ENCODE assay signal across 1 cellular context in the genomic region with DNA sequence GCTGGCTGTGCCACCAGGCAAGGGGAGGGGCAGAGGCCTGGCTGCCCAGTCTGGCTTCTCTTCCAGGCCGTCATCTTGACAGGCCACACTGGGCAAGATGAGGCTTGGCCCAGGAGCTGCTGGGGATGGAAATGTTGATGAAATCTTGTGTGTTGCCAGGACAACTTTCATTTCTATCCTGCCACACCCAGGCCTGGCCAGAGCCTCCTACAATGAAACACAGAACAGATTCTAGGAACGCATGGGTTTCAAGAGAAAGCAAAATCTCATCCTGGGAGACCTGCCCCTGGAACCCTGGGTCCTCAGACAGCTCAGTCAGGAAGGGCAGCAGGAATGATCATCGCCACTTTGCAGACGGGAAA.
TF ChIP-seq lines count a peak whose summit lies in the region.

No MANE protein-coding gene starts in this region.

TF ChIP-seq in HepG2, 621 proteins besides CTCF, POLR2A, EP300 and RAD21 (continued from another document and continues in another):
- TF ChIP-seq, protein P1, sequence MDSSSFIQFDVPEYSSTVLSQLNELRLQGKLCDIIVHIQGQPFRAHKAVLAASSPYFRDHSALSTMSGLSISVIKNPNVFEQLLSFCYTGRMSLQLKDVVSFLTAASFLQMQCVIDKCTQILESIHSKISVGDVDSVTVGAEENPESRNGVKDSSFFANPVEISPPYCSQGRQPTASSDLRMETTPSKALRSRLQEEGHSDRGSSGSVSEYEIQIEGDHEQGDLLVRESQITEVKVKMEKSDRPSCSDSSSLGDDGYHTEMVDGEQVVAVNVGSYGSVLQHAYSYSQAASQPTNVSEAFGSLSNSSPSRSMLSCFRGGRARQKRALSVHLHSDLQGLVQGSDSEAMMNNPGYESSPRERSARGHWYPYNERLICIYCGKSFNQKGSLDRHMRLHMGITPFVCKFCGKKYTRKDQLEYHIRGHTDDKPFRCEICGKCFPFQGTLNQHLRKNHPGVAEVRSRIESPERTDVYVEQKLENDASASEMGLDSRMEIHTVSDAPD (CRISPR knock-in tag; IDR thresholded peaks at IDR 0.05), result no peak
- TF ChIP-seq RFX1 (IDR thresholded peaks at IDR 0.05), result peak; percentile 54; the same call in 1 of the 2 replicates
- TF ChIP-seq, protein P2, sequence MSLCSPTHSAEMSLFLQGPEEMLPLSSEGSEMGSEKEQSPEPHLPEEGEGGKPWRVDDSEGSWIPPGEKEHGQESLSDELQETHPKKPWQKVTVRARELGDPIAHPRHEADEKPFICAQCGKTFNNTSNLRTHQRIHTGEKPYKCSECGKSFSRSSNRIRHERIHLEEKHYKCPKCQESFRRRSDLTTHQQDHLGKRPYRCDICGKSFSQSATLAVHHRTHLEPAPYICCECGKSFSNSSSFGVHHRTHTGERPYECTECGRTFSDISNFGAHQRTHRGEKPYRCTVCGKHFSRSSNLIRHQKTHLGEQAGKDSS (CRISPR knock-in tag; IDR thresholded peaks at IDR 0.05; ENCODE audit: borderline replicate concordance, low read depth), result no peak
- TF ChIP-seq ZSCAN21 (CRISPR knock-in tag; IDR thresholded peaks at IDR 0.05; ENCODE audit: borderline replicate concordance), result no peak
- no peak; the same call in 1 of the 2 replicates for TF ChIP-seq NFKBIZ (CRISPR knock-in tag; IDR thresholded peaks at IDR 0.05)
- no peak for TF ChIP-seq XBP1 (CRISPR knock-in tag; IDR thresholded peaks at IDR 0.05)
- 0 out of 2 replicates have a peak, but pooled peaks have one; percentile 1 for TF ChIP-seq ZNF629 (CRISPR knock-in tag; conservative IDR thresholded peaks at IDR 0.05)
- no peak for TF ChIP-seq TCF12 (IDR thresholded peaks at IDR 0.05)
- peak; percentile 65; the same call in 1 of the 2 replicates for TF ChIP-seq TCF12 (CRISPR knock-in tag; IDR thresholded peaks at IDR 0.05)
- no peak for TF ChIP-seq ZNF800 (CRISPR knock-in tag; IDR thresholded peaks at IDR 0.05)
- TF ChIP-seq KLF15 (CRISPR knock-in tag; IDR thresholded peaks at IDR 0.05; ENCODE audit: borderline replicate concordance), result 0 out of 2 replicates have a peak, but pooled peaks have one; percentile 28
- no peak for TF ChIP-seq HNRNPUL1 (IDR thresholded peaks at IDR 0.05; ENCODE audit: low read depth, low read length)
- no peak for TF ChIP-seq NFYB (CRISPR knock-in tag; IDR thresholded peaks at IDR 0.05)
- TF ChIP-seq U2AF2 (IDR thresholded peaks at IDR 0.05; ENCODE audit: low read depth, low read length), result no peak
- peak; percentile 97 for TF ChIP-seq ZNF572 (CRISPR knock-in tag; IDR thresholded peaks at IDR 0.05)
- TF ChIP-seq POGZ (CRISPR knock-in tag; IDR thresholded peaks at IDR 0.05), result peak; percentile 19; the same call in 1 of the 2 replicates
- TF ChIP-seq ZBTB42 (CRISPR knock-in tag; IDR thresholded peaks at IDR 0.05), result no peak
- TF ChIP-seq, protein P3, sequence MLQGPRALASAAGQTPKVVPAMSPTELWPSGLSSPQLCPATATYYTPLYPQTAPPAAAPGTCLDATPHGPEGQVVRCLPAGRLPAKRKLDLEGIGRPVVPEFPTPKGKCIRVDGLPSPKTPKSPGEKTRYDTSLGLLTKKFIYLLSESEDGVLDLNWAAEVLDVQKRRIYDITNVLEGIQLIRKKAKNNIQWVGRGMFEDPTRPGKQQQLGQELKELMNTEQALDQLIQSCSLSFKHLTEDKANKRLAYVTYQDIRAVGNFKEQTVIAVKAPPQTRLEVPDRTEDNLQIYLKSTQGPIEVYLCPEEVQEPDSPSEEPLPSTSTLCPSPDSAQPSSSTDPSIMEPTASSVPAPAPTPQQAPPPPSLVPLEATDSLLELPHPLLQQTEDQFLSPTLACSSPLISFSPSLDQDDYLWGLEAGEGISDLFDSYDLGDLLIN (CRISPR knock-in tag; IDR thresholded peaks at IDR 0.05; ENCODE audit: borderline replicate concordance), result no peak
- TF ChIP-seq CBX2 (IDR thresholded peaks at IDR 0.05; ENCODE audit: low read depth, low read length), result no peak
- 0 out of 2 replicates have a peak, but pooled peaks have one; percentile 21 for TF ChIP-seq CBX2 (CRISPR knock-in tag; IDR thresholded peaks at IDR 0.05; ENCODE audit: low read depth)
- no peak for TF ChIP-seq ASH2L (IDR thresholded peaks at IDR 0.05; ENCODE audit: insufficient read length, low read depth, low read length)
- TF ChIP-seq ZNF260 (CRISPR knock-in tag; IDR thresholded peaks at IDR 0.05; ENCODE audit: borderline replicate concordance, low read depth), result peak; percentile 55; the same call in 1 of the 2 replicates
- TF ChIP-seq ZNF354B (CRISPR knock-in tag; IDR thresholded peaks at IDR 0.05), result no peak
- TF ChIP-seq ZNF543 (CRISPR knock-in tag; IDR thresholded peaks at IDR 0.05), result no peak
- TF ChIP-seq KDM4B (CRISPR knock-in tag; IDR thresholded peaks at IDR 0.05), result no peak
- TF ChIP-seq NR0B2 (CRISPR knock-in tag; IDR thresholded peaks at IDR 0.05), result peak; percentile 80
- no peak for TF ChIP-seq ZFP1 (CRISPR knock-in tag; IDR thresholded peaks at IDR 0.05)
- peak; percentile 42; the same call in 1 of the 2 replicates for TF ChIP-seq ZBTB26 (CRISPR knock-in tag; IDR thresholded peaks at IDR 0.05; ENCODE audit: borderline replicate concordance)
- TF ChIP-seq ATF7-NPFF (CRISPR knock-in tag; IDR thresholded peaks at IDR 0.05; ENCODE audit: low read depth), result peak; percentile 74; the same call in 1 of the 2 replicates
- TF ChIP-seq ZNF567 (CRISPR knock-in tag; IDR thresholded peaks at IDR 0.05; ENCODE audit: borderline replicate concordance), result peak; percentile 64; the same call in 1 of the 2 replicates
- 0 out of 2 replicates have a peak, but pooled peaks have one; percentile 63 for TF ChIP-seq SNAI1 (CRISPR knock-in tag; IDR thresholded peaks at IDR 0.05; ENCODE audit: borderline replicate concordance)
- peak; percentile 80 for TF ChIP-seq ZNF724P (CRISPR knock-in tag; IDR thresholded peaks at IDR 0.05; ENCODE audit: borderline replicate concordance)
- TF ChIP-seq CC2D1A (CRISPR knock-in tag; IDR thresholded peaks at IDR 0.05), result peak; percentile 64; the same call in 1 of the 2 replicates
- 0 out of 2 replicates have a peak, but pooled peaks have one; percentile 59 for TF ChIP-seq NFAT5 (CRISPR knock-in tag; IDR thresholded peaks at IDR 0.05)
- peak; percentile 24 for TF ChIP-seq RBM39 (IDR thresholded peaks at IDR 0.05; ENCODE audit: low read depth, low read length, poor library complexity, severe bottlenecking)
- no peak for TF ChIP-seq AHR (CRISPR knock-in tag; IDR thresholded peaks at IDR 0.05)
- TF ChIP-seq PRMT3 (CRISPR knock-in tag; IDR thresholded peaks at IDR 0.05; ENCODE audit: borderline replicate concordance, low read depth), result 0 out of 2 replicates have a peak, but pooled peaks have one; percentile 39
- TF ChIP-seq, protein P4, sequence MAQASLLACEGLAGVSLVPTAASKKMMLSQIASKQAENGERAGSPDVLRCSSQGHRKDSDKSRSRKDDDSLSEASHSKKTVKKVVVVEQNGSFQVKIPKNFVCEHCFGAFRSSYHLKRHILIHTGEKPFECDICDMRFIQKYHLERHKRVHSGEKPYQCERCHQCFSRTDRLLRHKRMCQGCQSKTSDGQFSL (CRISPR knock-in tag; IDR thresholded peaks at IDR 0.05), result 0 out of 2 replicates have a peak, but pooled peaks have one; percentile 13
- 0 out of 2 replicates have a peak, but pooled peaks have one; percentile 70 for TF ChIP-seq CHCHD3 (CRISPR knock-in tag; IDR thresholded peaks at IDR 0.05)
- TF ChIP-seq ZNF431 (CRISPR knock-in tag; IDR thresholded peaks at IDR 0.05; ENCODE audit: borderline replicate concordance, low read depth), result 0 out of 2 replicates have a peak, but pooled peaks have one; percentile 51
- no peak for TF ChIP-seq RORA (CRISPR knock-in tag; IDR thresholded peaks at IDR 0.05)
- 0 out of 2 replicates have a peak, but pooled peaks have one; percentile 29 for TF ChIP-seq ZNF180 (CRISPR knock-in tag; IDR thresholded peaks at IDR 0.05; ENCODE audit: borderline replicate concordance, low read depth)
- no peak for TF ChIP-seq TBX2 (CRISPR knock-in tag; IDR thresholded peaks at IDR 0.05; ENCODE audit: borderline replicate concordance)
- no peak for TF ChIP-seq TP53 (CRISPR knock-in tag; conservative IDR thresholded peaks at IDR 0.05)
- TF ChIP-seq HOXD1 (CRISPR knock-in tag; IDR thresholded peaks at IDR 0.05), result no peak
- 0 out of 2 replicates have a peak, but pooled peaks have one; percentile 9 for TF ChIP-seq ZFY (CRISPR knock-in tag; IDR thresholded peaks at IDR 0.05)
- TF ChIP-seq PHF20 (CRISPR knock-in tag; IDR thresholded peaks at IDR 0.05), result no peak
- TF ChIP-seq ZFP90 (CRISPR knock-in tag; IDR thresholded peaks at IDR 0.05; ENCODE audit: borderline replicate concordance), result peak; percentile 89; the same call in 1 of the 2 replicates
- TF ChIP-seq, protein P5, sequence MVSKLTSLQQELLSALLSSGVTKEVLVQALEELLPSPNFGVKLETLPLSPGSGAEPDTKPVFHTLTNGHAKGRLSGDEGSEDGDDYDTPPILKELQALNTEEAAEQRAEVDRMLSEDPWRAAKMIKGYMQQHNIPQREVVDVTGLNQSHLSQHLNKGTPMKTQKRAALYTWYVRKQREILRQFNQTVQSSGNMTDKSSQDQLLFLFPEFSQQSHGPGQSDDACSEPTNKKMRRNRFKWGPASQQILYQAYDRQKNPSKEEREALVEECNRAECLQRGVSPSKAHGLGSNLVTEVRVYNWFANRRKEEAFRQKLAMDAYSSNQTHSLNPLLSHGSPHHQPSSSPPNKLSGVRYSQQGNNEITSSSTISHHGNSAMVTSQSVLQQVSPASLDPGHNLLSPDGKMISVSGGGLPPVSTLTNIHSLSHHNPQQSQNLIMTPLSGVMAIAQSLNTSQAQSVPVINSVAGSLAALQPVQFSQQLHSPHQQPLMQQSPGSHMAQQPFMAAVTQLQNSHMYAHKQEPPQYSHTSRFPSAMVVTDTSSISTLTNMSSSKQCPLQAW (CRISPR knock-in tag; IDR thresholded peaks at IDR 0.05), result no peak
- TF ChIP-seq, protein P6, sequence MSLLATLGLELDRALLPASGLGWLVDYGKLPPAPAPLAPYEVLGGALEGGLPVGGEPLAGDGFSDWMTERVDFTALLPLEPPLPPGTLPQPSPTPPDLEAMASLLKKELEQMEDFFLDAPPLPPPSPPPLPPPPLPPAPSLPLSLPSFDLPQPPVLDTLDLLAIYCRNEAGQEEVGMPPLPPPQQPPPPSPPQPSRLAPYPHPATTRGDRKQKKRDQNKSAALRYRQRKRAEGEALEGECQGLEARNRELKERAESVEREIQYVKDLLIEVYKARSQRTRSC (CRISPR knock-in tag; IDR thresholded peaks at IDR 0.05; ENCODE audit: low read depth), result no peak
- no peak for TF ChIP-seq ZZZ3 (CRISPR knock-in tag; IDR thresholded peaks at IDR 0.05; ENCODE audit: borderline replicate concordance)
